8 cellular contexts compared by ENCODE assay signal in genomic region chr6:72950114-72950860, GRCh38.
A peak's percentile ranks its signal among the peaks of the same experiment; 100 is the strongest.
DNase-seq lines count a peak whose midpoint lies in the region; ATAC-seq and TF ChIP-seq lines count a peak whose summit lies in the region.
"Had no signal": no experiment of that assay in that cellular context is flagged by ENCODE, and none has a peak within 500 bp of the region (broad histone marks: within the 10 kb centered on the region; RNA-seq: fewer than 3 reads in every experiment).

No MANE protein-coding gene starts in this region.

- H3K27ac ChIP-seq in PC-9 = peak overlapping the region; percentile 75
- peak overlapping the region; percentile 66 for H3K27ac ChIP-seq in fibroblast of lung (ENCODE audit: insufficient read depth, low read length)
- no peak overlapping the region for H3K27ac ChIP-seq in dorsolateral prefrontal cortex

- H3K27me3 Mint-ChIP-seq in stimulated activated naive B cell treated with anti-CD40 and anti-IgM and Interleukin-4, amounts not matched to agents 10 μg/mL and 1 μg/mL and 100 μg/mL, for 72 hours = no peaks in the 10 kb centered on the region

- TF ChIP-seq CTCF in PC-9 (conservative IDR thresholded peaks at IDR 0.05) (no peak), fibroblast of lung (conservative IDR thresholded peaks at IDR 0.05 in 1 of 2, IDR thresholded peaks at IDR 0.05 in 1 of 2; ENCODE audit: low read depth in 1 of 2, low read length in 2 of 2) (no peak), dorsolateral prefrontal cortex (IDR thresholded peaks at IDR 0.05 in 54 of 56, conservative IDR thresholded peaks at IDR 0.05 in 2 of 56; ENCODE audit: low read depth in 1 of 56, partially characterized antibody in 56 of 56) (no peak)

- peaks cover 13% of the 10 kb centered on the region; the same call in 1 of the 2 replicates for H3K9me3 ChIP-seq in PC-9 (ENCODE audit: insufficient read depth, low read depth)
- no peaks in the 10 kb centered on the region for H3K9me3 ChIP-seq in fibroblast of lung (ENCODE audit: control insufficient read depth, insufficient read depth, low read depth, low read length)

- POLR2A ChIA-PET in PC-9 (lab: Charles Lee; ENCODE audit: unreplicated experiment) = interaction anchor here (0.6 to 0.7 kb wide), 2 partner anchors 511 to 629 kb away, joined by 4 to 25 read pairs; no protein-coding TSS in a partner anchor

- H3K79me2 ChIP-seq in PC-9 (ENCODE audit: low read depth) = no peaks in the 10 kb centered on the region
- H3K79me2 ChIP-seq in fibroblast of lung (ENCODE audit: control insufficient read depth, insufficient read depth, low read length) = no peaks in the 10 kb centered on the region

- H3K4me3 ChIP-seq in PC-9 (peak overlapping the region; percentile 34), fibroblast of lung (replicated peaks in 1 of 4; ENCODE audit: control extremely low read depth in 1 of 4, insufficient read depth in 1 of 4, low read depth in 3 of 4, low read length in 4 of 4) (peak overlapping the region; percentile 7 to 37 (median 19)), dorsolateral prefrontal cortex (no peak overlapping the region)

- peaks cover 23% of the 10 kb centered on the region for H3F3A ChIP-seq in PC-9 (ENCODE audit: insufficient read depth, low read depth)

- H2AFZ ChIP-seq in PC-9 (no peak overlapping the region), fibroblast of lung (ENCODE audit: low read length) (peak overlapping the region; percentile 30)

- peak; percentile 43 to 46 for ATAC-seq in stimulated activated naive B cell treated with anti-CD40 and anti-IgM and Interleukin-4, amounts not matched to agents 10 μg/mL and 1 μg/mL and 100 μg/mL, for 72 hours (replicated peaks)
- no peak for ATAC-seq in GM19455 (IDR thresholded peaks at IDR 0.05; ENCODE audit: unreplicated experiment)
- ATAC-seq: left colon had no signal

- DNase-seq in GM04504 (ENCODE audit: low read depth) = peak; percentile 67
- DNase-seq in PC-9 = peak; percentile 40 to 87
- peak; percentile 85 to 93 for DNase-seq in fibroblast of lung (ENCODE audit: low read depth in 2 of 2)
- no peak for DNase-seq in stimulated activated naive B cell treated with anti-CD40 and anti-IgM and Interleukin-4, amounts not matched to agents 10 μg/mL and 1 μg/mL and 100 μg/mL, for 72 hours
- DNase-seq in dorsolateral prefrontal cortex = no peak
- DNase-seq in KG1 (lab: John Stamatoyannopoulos, UW) = no peak
- DNase-seq: left colon had no signal

- no peaks in the 10 kb centered on the region for H3K36me3 ChIP-seq in PC-9 (ENCODE audit: low read depth)
- H3K36me3 ChIP-seq in fibroblast of lung (ENCODE audit: control insufficient read depth, insufficient read depth, low read length) = no peaks in the 10 kb centered on the region

- no peaks in the 10 kb centered on the region for H3K9me2 ChIP-seq in PC-9 (ENCODE audit: insufficient read depth)

- intact Hi-C loops in PC-9 (cut with micrococcal nuclease; ENCODE audit: unreplicated experiment) (loop anchor here (1.0 to 5.0 kb wide), 3 partner anchors 18 to 182 kb away; no protein-coding TSS in a partner anchor), dorsolateral prefrontal cortex (cut with DNase I) (no loop called here)

- H3K4me1 ChIP-seq in PC-9 (replicated peaks; ENCODE audit: insufficient read depth) = peaks cover 46% of the 10 kb centered on the region
- H3K4me1 ChIP-seq in fibroblast of lung (ENCODE audit: control insufficient read depth, extremely low read depth, insufficient read depth, low read length) = peaks cover 6% of the 10 kb centered on the region

- peaks cover 0 to 3% of the 10 kb centered on the region in 2 donors for H3K36me3 Mint-ChIP-seq in stimulated activated naive B cell treated with anti-CD40 and anti-IgM and Interleukin-4, amounts not matched to agents 10 μg/mL and 1 μg/mL and 100 μg/mL, for 72 hours

- CTCF ChIA-PET in PC-9 (lab: Charles Lee) = no interaction called here

- H3K4me2 ChIP-seq in PC-9 (peak overlapping the region; percentile 64), fibroblast of lung (ENCODE audit: extremely low read depth, insufficient read depth, low read length) (peak overlapping the region; percentile 84)

- peaks cover 0 to 1% of the 10 kb centered on the region in 2 donors for H3K9me3 Mint-ChIP-seq in stimulated activated naive B cell treated with anti-CD40 and anti-IgM and Interleukin-4, amounts not matched to agents 10 μg/mL and 1 μg/mL and 100 μg/mL, for 72 hours

- BruUV-seq in PC-9 (replicated peaks; lab: Mats Ljungman, UMichigan) = no TSS peak

- no peak overlapping the region for H3K27ac Mint-ChIP-seq in stimulated activated naive B cell treated with anti-CD40 and anti-IgM and Interleukin-4, amounts not matched to agents 10 μg/mL and 1 μg/mL and 100 μg/mL, for 72 hours

- H3K27me3 ChIP-seq in PC-9 (ENCODE audit: insufficient read depth, low read depth) = no peaks in the 10 kb centered on the region
- H3K27me3 ChIP-seq in fibroblast of lung (ENCODE audit: control insufficient read depth, insufficient read depth, low read length) = no peaks in the 10 kb centered on the region
- no peaks in the 10 kb centered on the region for H3K27me3 ChIP-seq in dorsolateral prefrontal cortex

- no peak overlapping the region for H3K9ac ChIP-seq in fibroblast of lung (ENCODE audit: insufficient read depth, low read length)

- H4K20me1 ChIP-seq in PC-9 (ENCODE audit: insufficient read depth) = no peaks in the 10 kb centered on the region
- H4K20me1 ChIP-seq in fibroblast of lung (ENCODE audit: control insufficient read depth, extremely low read depth, insufficient read depth, low read length) = no peaks in the 10 kb centered on the region

- no peak overlapping the region for H3K4me3 Mint-ChIP-seq in stimulated activated naive B cell treated with anti-CD40 and anti-IgM and Interleukin-4, amounts not matched to agents 10 μg/mL and 1 μg/mL and 100 μg/mL, for 72 hours

- H3K4me1 Mint-ChIP-seq in stimulated activated naive B cell treated with anti-CD40 and anti-IgM and Interleukin-4, amounts not matched to agents 10 μg/mL and 1 μg/mL and 100 μg/mL, for 72 hours = peaks cover 0 to 6% of the 10 kb centered on the region in 2 donors

Comparison
In these comparisons a context has a peak if more than half of its experiments do, and no peak if none do; other contexts are left out.
1. DNase-seq: peak in GM04504 (single experiment), PC-9 (2 of 2) and fibroblast of lung (2 of 2); none in stimulated activated naive B cell treated with anti-CD40 and anti-IgM and Interleukin-4, amounts not matched to agents 10 μg/mL and 1 μg/mL and 100 μg/mL, for 72 hours (single experiment), dorsolateral prefrontal cortex (0 of 10) and KG1 (single experiment).
2. H3K27ac ChIP-seq: peak in PC-9 (single experiment) and fibroblast of lung (single experiment); none in dorsolateral prefrontal cortex (0 of 59).
3. H3K4me3 ChIP-seq: peak in PC-9 (single experiment) and fibroblast of lung (4 of 4); none in dorsolateral prefrontal cortex (0 of 59).